4 cellular contexts compared by ENCODE assay signal in the genomic region with DNA sequence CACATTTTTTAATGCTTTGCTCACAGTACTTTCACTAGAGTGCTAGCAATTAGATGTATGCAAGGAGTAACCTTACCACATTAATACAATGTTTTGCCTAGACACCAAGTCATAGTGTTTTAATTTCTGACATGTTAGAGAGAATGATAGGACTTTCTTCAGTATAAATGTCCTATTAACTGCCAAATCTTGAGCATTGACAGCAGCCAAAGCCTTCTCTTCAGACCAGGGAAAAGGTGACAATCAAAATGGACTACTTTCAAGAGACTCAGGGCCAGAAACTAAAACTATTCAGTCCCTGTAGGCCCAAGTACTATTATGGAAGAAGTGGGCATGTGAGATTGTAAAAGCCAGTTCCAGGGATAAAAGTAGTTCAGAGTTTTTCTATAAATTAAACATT.
"Had no signal": no experiment of that assay in that cellular context is flagged by ENCODE, and none has a peak within 500 bp of the region (broad histone marks: within the 10 kb centered on the region; RNA-seq: fewer than 3 reads in every experiment).

No MANE protein-coding gene starts in this region.

- DNase-seq: H9, HCEC 1CT, IMR-90 had no signal

- H3K4me3 Mint-ChIP-seq: GM23338, H9 had no signal

- H3K4me3 ChIP-seq: GM23338 had no signal

- ATAC-seq: GM23338 had no signal

- H3K27ac Mint-ChIP-seq: GM23338, H9 had no signal

- H3K4me1 Mint-ChIP-seq: GM23338 had no signal
